8 cellular contexts compared by ENCODE assay signal in genomic region chrX:1391370-1391706, GRCh38. TPM values are rescaled to one million over a fixed set of nuclear protein-coding genes. Genes with fewer than 3 reads are reported as not detected.
DNase-seq lines count a peak whose midpoint lies in the region; ATAC-seq and TF ChIP-seq lines count a peak whose summit lies in the region.

No MANE protein-coding gene starts in this region.

- no peak for DNase-seq in stimulated activated naive CD8-positive, alpha-beta T cell treated with anti-CD3 and anti-CD28 coated beads, Interleukin-15, Interleukin-2, amounts not matched to agents 100 U/mL and 50 U/mL, for 24 hours
- DNase-seq in glomerular visceral epithelial cell (ENCODE audit: extremely low spot score) (peak; percentile 94), sigmoid colon (no peak), DMS114 treated with DMSO at 0.1 percent for 48 hours (lab: John Stamatoyannopoulos, UW; ENCODE audit: unreplicated experiment) (no peak), NCI-H226 (no peak)

- TF ChIP-seq POLR2A in sigmoid colon (IDR thresholded peaks at IDR 0.05) = no peak

- no peak for TF ChIP-seq CTCF in WI38 (IDR thresholded peaks at IDR 0.05; ENCODE audit: low read depth, low read length)
- no peak for TF ChIP-seq CTCF in sigmoid colon (IDR thresholded peaks at IDR 0.05)

- H3K27ac ChIP-seq in sigmoid colon = peak overlapping the region; percentile 97 to 100 (median 99)

- H3K27me3 ChIP-seq in sigmoid colon = no peaks in the 10 kb centered on the region

- peaks cover 73% of the 10 kb centered on the region for H3K4me1 Mint-ChIP-seq in stimulated activated naive CD8-positive, alpha-beta T cell treated with anti-CD3 and anti-CD28 coated beads, Interleukin-15, Interleukin-2, amounts not matched to agents 100 ng/mL and 50 ng/mL, for 24 hours (ENCODE audit: low read depth)

- TF ChIP-seq EP300 in sigmoid colon (IDR thresholded peaks at IDR 0.05) = no peak

- peaks cover 0 to 63% (median 62%) of the 10 kb centered on the region in 4 donors for H3K4me1 ChIP-seq in sigmoid colon

- no peaks in the 10 kb centered on the region for H3K27me3 Mint-ChIP-seq in stimulated activated naive CD8-positive, alpha-beta T cell treated with anti-CD3 and anti-CD28 coated beads, Interleukin-15, Interleukin-2, amounts not matched to agents 100 ng/mL and 50 ng/mL, for 24 hours

- no peak for ATAC-seq in stimulated activated naive CD8-positive, alpha-beta T cell treated with anti-CD3 and anti-CD28 coated beads, Interleukin-15, Interleukin-2, amounts not matched to agents 100 U/mL and 50 U/mL, for 24 hours
- ATAC-seq in HG03175 (IDR thresholded peaks at IDR 0.05; ENCODE audit: unreplicated experiment) = no peak

- H3K36me3 Mint-ChIP-seq in stimulated activated naive CD8-positive, alpha-beta T cell treated with anti-CD3 and anti-CD28 coated beads, Interleukin-15, Interleukin-2, amounts not matched to agents 100 ng/mL and 50 ng/mL, for 24 hours (ENCODE audit: low read depth) = peaks cover 68% of the 10 kb centered on the region

- H3K9me3 Mint-ChIP-seq in stimulated activated naive CD8-positive, alpha-beta T cell treated with anti-CD3 and anti-CD28 coated beads, Interleukin-15, Interleukin-2, amounts not matched to agents 100 ng/mL and 50 ng/mL, for 24 hours = no peaks in the 10 kb centered on the region

- 0 to 1% methylated on average over 19 of the region's 19 CpGs for WGBS in sigmoid colon, 2 donors

- intact Hi-C loops in sigmoid colon (cut with DNase I) = loop anchor here (5.0 kb wide), 1 partner anchor 201 kb away; the partner anchor contains the start of gene AKAP17A

- H3K4me3 Mint-ChIP-seq in stimulated activated naive CD8-positive, alpha-beta T cell treated with anti-CD3 and anti-CD28 coated beads, Interleukin-15, Interleukin-2, amounts not matched to agents 100 ng/mL and 50 ng/mL, for 24 hours = peak overlapping the region; percentile 94

- peaks cover 32 to 44% (median 42%) of the 10 kb centered on the region in 4 donors for H3K36me3 ChIP-seq in sigmoid colon

- H3K27ac Mint-ChIP-seq in stimulated activated naive CD8-positive, alpha-beta T cell treated with anti-CD3 and anti-CD28 coated beads, Interleukin-15, Interleukin-2, amounts not matched to agents 100 ng/mL and 50 ng/mL, for 24 hours = peak overlapping the region; percentile 93

- H3K9me3 ChIP-seq in sigmoid colon = no peaks in the 10 kb centered on the region

- peak overlapping the region; percentile 83 for H3K4me3 ChIP-seq in WI38 (ENCODE audit: low read depth, low read length)
- peak overlapping the region; percentile 81 to 100 (median 98) for H3K4me3 ChIP-seq in sigmoid colon

RNA-seq across cellular contexts. Expression of gene SLC25A6, which starts 0.6 kb away (rescaled TPM):
- total RNA-seq in sigmoid colon = 100 to 1,000 TPM; 329 to 493 (median 469) TPM
- 100 to 1,000 TPM; 449 to 644 (median 517) TPM for polyA plus RNA-seq in sigmoid colon

RNA-seq across cellular contexts. Expression of gene IL3RA, which starts 54.8 kb away (rescaled TPM):
- total RNA-seq in sigmoid colon = 1 to 10 TPM; 2.8 to 8.3 (median 6.2) TPM
- polyA plus RNA-seq in sigmoid colon = 10 to 100 TPM in 1 of 3 donors, 1 to 10 TPM in 2; 1.2 to 13.4 (median 3.7) TPM
